20 cellular contexts compared by ENCODE assay signal in the genomic region with DNA sequence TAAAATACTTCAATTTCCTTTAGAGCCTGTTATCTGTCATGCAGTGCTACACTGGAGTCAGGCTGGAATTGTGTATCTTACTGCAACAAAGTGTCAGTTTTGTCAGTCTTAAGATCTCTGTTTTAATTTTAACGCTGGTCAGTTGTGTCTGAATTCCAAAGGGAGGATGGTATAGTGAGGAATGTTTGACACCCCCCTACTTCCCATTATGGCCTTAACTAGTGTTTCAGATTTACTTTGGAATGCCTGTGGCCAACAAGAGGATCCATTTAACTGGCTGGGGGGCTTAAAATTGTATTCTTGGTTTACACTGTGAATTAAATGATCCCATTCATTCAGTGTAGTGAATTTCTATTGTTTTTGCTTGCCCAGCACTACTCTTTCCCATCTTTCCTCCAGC.
DNase-seq lines count a peak whose midpoint lies in the region; ATAC-seq, FAIRE-seq and TF ChIP-seq lines count a peak whose summit lies in the region.
"Had no signal": no experiment of that assay in that cellular context is flagged by ENCODE, and none has a peak within 500 bp of the region (broad histone marks: within the 10 kb centered on the region; RNA-seq: fewer than 3 reads in every experiment).

No MANE protein-coding gene starts in this region.

- no peaks in the 10 kb centered on the region for H3K27me3 ChIP-seq in IMR-90 (ENCODE audit: control insufficient read depth, insufficient read depth, low read length)
- H3K27me3 ChIP-seq in H1 (replicated peaks in 1 of 4; ENCODE audit: control insufficient read depth in 3 of 4, extremely low read depth in 1 of 4, insufficient read depth in 3 of 4, low read length in 3 of 4) = peaks cover 0 to 1% (median 0%) of the 10 kb centered on the region in 4 experiments; a peak in 1 of 7 replicates
- no peaks in the 10 kb centered on the region for H3K27me3 ChIP-seq in smooth muscle cell (ENCODE audit: low read depth)
- no peaks in the 10 kb centered on the region for H3K27me3 ChIP-seq in GM23338 (ENCODE audit: insufficient read depth)
- H3K27me3 ChIP-seq: MG63, Peyer's patch, SJCRH30 had no signal

- H3K14ac ChIP-seq in IMR-90 (replicated peaks; ENCODE audit: low read depth, low read length) (no peak overlapping the region), H1 (ENCODE audit: insufficient read length) (no peak overlapping the region)

- H3K56ac ChIP-seq in IMR-90 (ENCODE audit: extremely low read depth, insufficient read depth, low read length) (no peak overlapping the region), H1 (replicated peaks; ENCODE audit: insufficient read length, low read depth, low read length) (no peak overlapping the region)

- no peaks in the 10 kb centered on the region for H3F3A ChIP-seq in smooth muscle cell (ENCODE audit: low read depth)
- H3F3A ChIP-seq in GM23338 (replicated peaks; ENCODE audit: low read depth) = no peaks in the 10 kb centered on the region

- peaks cover 3% of the 10 kb centered on the region; the same call in 2 of the 3 replicates for H3K4me1 Mint-ChIP-seq in GM23338
- H3K4me1 Mint-ChIP-seq: B cell, CD14-positive monocyte had no signal

- no peak overlapping the region for H3K4me2 ChIP-seq in IMR-90 (ENCODE audit: low read depth, low read length)
- no peak overlapping the region for H3K4me2 ChIP-seq in H1 (ENCODE audit: insufficient read depth in 1 of 2, low read depth in 2 of 2, low read length in 2 of 2)
- H3K4me2 ChIP-seq in smooth muscle cell = peak overlapping the region; percentile 1
- no peak overlapping the region for H3K4me2 ChIP-seq in GM23338

- no peaks in the 10 kb centered on the region for H3K9me3 ChIP-seq in IMR-90 (ENCODE audit: control insufficient read depth, insufficient read depth, low read length)
- no peaks in the 10 kb centered on the region for H3K9me3 ChIP-seq in H1 (ENCODE audit: insufficient read depth in 2 of 2, low read depth in 1 of 2, low read length in 1 of 2)
- no peaks in the 10 kb centered on the region for H3K9me3 ChIP-seq in smooth muscle cell (replicated peaks; ENCODE audit: low read depth)
- H3K9me3 ChIP-seq: MG63, Peyer's patch, SJCRH30 had no signal

- H3K4me1 ChIP-seq in IMR-90 (ENCODE audit: control insufficient read depth, insufficient read depth, low read length) (peaks cover 2% of the 10 kb centered on the region; the same call in 1 of the 2 replicates), H1 (replicated peaks in 1 of 4; ENCODE audit: control insufficient read depth in 3 of 4, insufficient read depth in 4 of 4, low read length in 3 of 4) (peaks cover 0 to 2% (median 0%) of the 10 kb centered on the region in 4 experiments; a peak in 2 of 7 replicates), smooth muscle cell (ENCODE audit: low read depth) (peaks cover 4% of the 10 kb centered on the region), GM23338 (ENCODE audit: insufficient read depth) (no peaks in the 10 kb centered on the region)
- H3K4me1 ChIP-seq: Peyer's patch, SJCRH30 had no signal

- no peak for TF ChIP-seq EP300 in H1 (IDR thresholded peaks at IDR 0.05; ENCODE audit: borderline replicate concordance in 1 of 2, low read depth in 2 of 2, low read length in 2 of 2)

- peaks cover 1% of the 10 kb centered on the region for H3K27me3 Mint-ChIP-seq in GM23338 (ENCODE audit: insufficient read depth, low read depth, poor library complexity)

- H4K5ac ChIP-seq in IMR-90 (ENCODE audit: low read depth, low read length) = no peak overlapping the region
- H4K5ac ChIP-seq in H1 (ENCODE audit: insufficient read length, low read depth, low read length) = no peak overlapping the region

- dilution Hi-C loops in IMR-90 (cut with HindIII; ENCODE audit: low sequenced_read_pairs, unreplicated experiment) = no loop called here

- no peak overlapping the region for H2AK5ac ChIP-seq in IMR-90 (ENCODE audit: low read depth, low read length)
- no peak overlapping the region for H2AK5ac ChIP-seq in H1 (ENCODE audit: low read depth, low read length)

- H3K27ac ChIP-seq in IMR-90 (ENCODE audit: insufficient read depth, low read length) (no peak overlapping the region), H1 (ENCODE audit: low read depth, low read length) (no peak overlapping the region), smooth muscle cell (ENCODE audit: low read depth) (no peak overlapping the region), GM23338 (ENCODE audit: low read depth) (no peak overlapping the region)
- H3K27ac ChIP-seq: Peyer's patch, SJCRH30 had no signal

- no peak for DNase-seq in IMR-90
- no peak for DNase-seq in H1 (ENCODE audit: low read depth in 1 of 2, low spot score in 2 of 2)
- peak; percentile 44 for DNase-seq in myocyte (ENCODE audit: low read depth)
- no peak for DNase-seq in smooth muscle cell (lab: John Stamatoyannopoulos, UW; ENCODE audit: unreplicated experiment)
- DNase-seq in AG20443 (ENCODE audit: low spot score) = no peak
- no peak for DNase-seq in GM23338 (ENCODE audit: low spot score)
- DNase-seq: Karpas-422, MG63, NCI-H1417, NCI-H1694 treated with DMSO at 0.1 percent for 48 hours, NCI-H2081 treated with DMSO at 0.1 percent for 48 hours, NCI-H446, NCI-H526, Peyer's patch, SJCRH30 had no signal

- H3K79me1 ChIP-seq in IMR-90 (ENCODE audit: low read depth in 1 of 2, low read length in 2 of 2) (no peaks in the 10 kb centered on the region), H1 (ENCODE audit: low read depth, low read length) (no peaks in the 10 kb centered on the region)

- H3K79me2 ChIP-seq in H1 (ENCODE audit: control insufficient read depth in 1 of 2, insufficient read depth in 2 of 2, low read length in 2 of 2) = no peaks in the 10 kb centered on the region
- H3K79me2 ChIP-seq in smooth muscle cell (ENCODE audit: low read depth) = no peaks in the 10 kb centered on the region
- no peaks in the 10 kb centered on the region for H3K79me2 ChIP-seq in GM23338 (replicated peaks; ENCODE audit: insufficient read depth)

- H3K27ac Mint-ChIP-seq in GM23338 = no peak overlapping the region; the same call in 1 of the 2 replicates
- H3K27ac Mint-ChIP-seq: B cell, CD14-positive monocyte had no signal

- H2AFZ ChIP-seq in IMR-90 (replicated peaks; ENCODE audit: low read length, poor library complexity) = no peak overlapping the region
- peak overlapping the region; percentile 52 for H2AFZ ChIP-seq in H1 (ENCODE audit: low read length)
- H2AFZ ChIP-seq in smooth muscle cell (ENCODE audit: low read depth) = no peak overlapping the region
- no peak overlapping the region for H2AFZ ChIP-seq in GM23338

- H3K4ac ChIP-seq in IMR-90 (ENCODE audit: low read depth, low read length) (no peak overlapping the region), H1 (replicated peaks; ENCODE audit: insufficient read length, low read depth, low read length) (no peak overlapping the region)

- ATAC-seq in IMR-90 (ENCODE audit: low read depth) (peak; percentile 37), GM21737 (IDR thresholded peaks at IDR 0.05; ENCODE audit: unreplicated experiment) (no peak), GM21390 (IDR thresholded peaks at IDR 0.05; ENCODE audit: unreplicated experiment) (no peak), GM23338 (no peak)

- H3K18ac ChIP-seq in IMR-90 (ENCODE audit: low read depth, low read length) = no peak overlapping the region
- H3K18ac ChIP-seq in H1 (ENCODE audit: extremely low read depth, low read length) = no peak overlapping the region

- H3K23me2 ChIP-seq in H1 (ENCODE audit: low read depth, low read length) = no peaks in the 10 kb centered on the region; the same call in 1 of the 2 replicates

- TF ChIP-seq POLR2A in IMR-90 (IDR thresholded peaks at IDR 0.05; ENCODE audit: low read depth, low read length) (no peak), H1 (IDR thresholded peaks at IDR 0.05; ENCODE audit: control extremely low read depth in 1 of 2, low read depth in 2 of 2, low read length in 2 of 2) (no peak)

- H2AK9ac ChIP-seq in IMR-90 (replicated peaks; ENCODE audit: low read depth, low read length, poor library complexity) = no peak overlapping the region

- in situ Hi-C loops in IMR-90 (cut with MboI; ENCODE audit: low sequenced_read_pairs) = loop anchor here (25.0 kb wide), 1 partner anchor 929 kb away; no protein-coding TSS in a partner anchor

- H3K23ac ChIP-seq in IMR-90 (ENCODE audit: low read depth, low read length) (no peak overlapping the region), H1 (ENCODE audit: insufficient read length) (no peak overlapping the region)

- H4K8ac ChIP-seq in IMR-90 (ENCODE audit: low read depth in 2 of 2, low read length in 2 of 2) (no peak overlapping the region), H1 (ENCODE audit: extremely low read depth, insufficient read depth, low read length) (no peak overlapping the region)

- BruUV-seq in IMR-90 (replicated peaks; lab: Mats Ljungman, UMichigan) = no TSS peak

- H4K91ac ChIP-seq in IMR-90 (ENCODE audit: insufficient read depth, low read depth, low read length) = no peak overlapping the region
- no peak overlapping the region for H4K91ac ChIP-seq in H1 (replicated peaks; ENCODE audit: insufficient read length, low read length)

- H4K20me1 ChIP-seq in IMR-90 (ENCODE audit: insufficient read depth, low read length) (no peaks in the 10 kb centered on the region), H1 (replicated peaks in 1 of 2; ENCODE audit: control insufficient read depth in 1 of 2, insufficient read depth in 2 of 2, low read length in 2 of 2) (no peaks in the 10 kb centered on the region), smooth muscle cell (ENCODE audit: low read depth) (no peaks in the 10 kb centered on the region), GM23338 (replicated peaks; ENCODE audit: insufficient read depth) (no peaks in the 10 kb centered on the region)

- no CpG with 5 or more reads among the region's 1 CpG for WGBS in IMR-90 (ENCODE audit: extremely low coverage in 2 of 2, insufficient read length in 1 of 2), 2 experiments
- 89% methylated on average over 1 of the region's 1 CpG; no CpG with 5 or more reads in 1 of the 2 experiments for WGBS in H1 (ENCODE audit: extremely low coverage in 1 of 2, insufficient coverage in 1 of 2, insufficient read length in 1 of 2, insufficient replicate concordance in 2 of 2, low coverage in 1 of 2, low lambda C conversion rate in 2 of 2, missing lambda C conversion rate in 1 of 2), 2 experiments
- WGBS in smooth muscle cell (ENCODE audit: low lambda C conversion rate) = 24% methylated on average over 1 of the region's 1 CpG

- H2BK120ac ChIP-seq in IMR-90 (ENCODE audit: low read depth, low read length) = no peak overlapping the region
- no peak overlapping the region for H2BK120ac ChIP-seq in H1 (replicated peaks; ENCODE audit: low read depth, low read length)

- no peak for FAIRE-seq in H1 (lab: Jason Lieb, UNC)
- FAIRE-seq: H54 had no signal

- H2BK15ac ChIP-seq in IMR-90 (ENCODE audit: low read depth, low read length) (no peak overlapping the region), H1 (ENCODE audit: low read length) (no peak overlapping the region)

- H2BK20ac ChIP-seq in IMR-90 (ENCODE audit: low read depth, low read length) (no peak overlapping the region), H1 (ENCODE audit: low read length) (no peak overlapping the region)

- POLR2A ChIA-PET in IMR-90 (lab: Charles Lee; ENCODE audit: unreplicated experiment) (no interaction called here), H1 (lab: Charles Lee; ENCODE audit: partially characterized antibody) (interaction anchor here (1.0 kb wide), 1 partner anchor 9 kb away, joined by 3 read pairs; no protein-coding TSS in a partner anchor)

- H3K36me3 ChIP-seq in IMR-90 (ENCODE audit: control insufficient read depth, insufficient read depth, low read length) = no peaks in the 10 kb centered on the region
- H3K36me3 ChIP-seq in H1 (ENCODE audit: control insufficient read depth in 2 of 4, insufficient read depth in 4 of 4, low read length in 3 of 4) = no peaks in the 10 kb centered on the region
- no peaks in the 10 kb centered on the region for H3K36me3 ChIP-seq in smooth muscle cell (ENCODE audit: low read depth)
- H3K36me3 ChIP-seq in GM23338 (ENCODE audit: insufficient read depth) = no peaks in the 10 kb centered on the region
- H3K36me3 ChIP-seq: MG63, Peyer's patch, SJCRH30 had no signal

- no peak overlapping the region for H2BK12ac ChIP-seq in H1 (ENCODE audit: low read depth, low read length)

- no peaks in the 10 kb centered on the region for H3K36me3 Mint-ChIP-seq in GM23338 (ENCODE audit: low read depth)
- H3K36me3 Mint-ChIP-seq: CD14-positive monocyte had no signal

- H3K9ac ChIP-seq in IMR-90 (ENCODE audit: low read depth, low read length) (no peak overlapping the region), H1 (replicated peaks in 1 of 4; ENCODE audit: extremely low read depth in 1 of 4, low read depth in 3 of 4, low read length in 3 of 4) (no peak overlapping the region), smooth muscle cell (ENCODE audit: low read depth) (no peak overlapping the region)

- H3K4me3 Mint-ChIP-seq in GM23338 = no peak overlapping the region
- H3K4me3 Mint-ChIP-seq: B cell, CD14-positive monocyte had no signal

- intact Hi-C loops in IMR-90 (cut with micrococcal nuclease) = no loop called here

- H3K9me3 Mint-ChIP-seq in GM23338 = peaks cover 3% of the 10 kb centered on the region; the same call in 2 of the 3 replicates

- H3K4me3 ChIP-seq in IMR-90 (ENCODE audit: insufficient read depth, low read depth, low read length) = no peak overlapping the region
- no peak overlapping the region for H3K4me3 ChIP-seq in H1 (ENCODE audit: extremely low read depth in 1 of 4, insufficient read depth in 2 of 4, low read depth in 3 of 4, low read length in 4 of 4)
- H3K4me3 ChIP-seq in smooth muscle cell = no peak overlapping the region
- no peak overlapping the region for H3K4me3 ChIP-seq in GM23338
- H3K4me3 ChIP-seq: MG63, Peyer's patch, SJCRH30 had no signal

- no peaks in the 10 kb centered on the region for H3K9me1 ChIP-seq in IMR-90 (ENCODE audit: insufficient read depth, low read length)

- H3K9me2 ChIP-seq in GM23338 (ENCODE audit: insufficient read depth) = peaks cover 5% of the 10 kb centered on the region; the same call in 1 of the 2 replicates

- CTCF ChIA-PET in IMR-90 (lab: Yijun Ruan, JAX) = no interaction called here
- CTCF ChIA-PET in H1 (lab: Charles Lee; ENCODE audit: partially characterized antibody) = no interaction called here

- TF ChIP-seq CTCF in IMR-90 (conservative IDR thresholded peaks at IDR 0.05; ENCODE audit: low read depth, low read length) = no peak
- TF ChIP-seq CTCF in H1 (IDR thresholded peaks at IDR 0.05; ENCODE audit: control extremely low read depth in 1 of 3, insufficient read depth in 1 of 3, low read depth in 1 of 3, low read length in 3 of 3) = no peak
- TF ChIP-seq CTCF in smooth muscle cell (IDR thresholded peaks at IDR 0.05; ENCODE audit: borderline replicate concordance, insufficient read depth, poor library complexity, severe bottlenecking) = no peak
- TF ChIP-seq CTCF in GM23338 (conservative IDR thresholded peaks at IDR 0.05; ENCODE audit: low read depth in 2 of 2) = no peak

- TF ChIP-seq RAD21 in IMR-90 (IDR thresholded peaks at IDR 0.05; ENCODE audit: low read length) (no peak), H1 (IDR thresholded peaks at IDR 0.05 in 1 of 2, conservative IDR thresholded peaks at IDR 0.05 in 1 of 2; ENCODE audit: low read depth in 2 of 2, low read length in 2 of 2) (no peak)

- H2BK5ac ChIP-seq in IMR-90 (ENCODE audit: low read depth, low read length, poor library complexity, severe bottlenecking) (no peak overlapping the region), H1 (ENCODE audit: low read depth, low read length) (no peak overlapping the region)
